ENCODE assay signal across 20 cellular contexts in genomic region chr18:23355206-23355605, GRCh38.
DNase-seq lines count a peak whose midpoint lies in the region; ATAC-seq and TF ChIP-seq lines count a peak whose summit lies in the region.
"Had no signal": no experiment of that assay in that cellular context is flagged by ENCODE, and none has a peak within 500 bp of the region (broad histone marks: within the 10 kb centered on the region; RNA-seq: fewer than 3 reads in every experiment).

No MANE protein-coding gene starts in this region.

- no peak for TF ChIP-seq CTCF in tibial artery (IDR thresholded peaks at IDR 0.05)

- no peak for ATAC-seq in activated naive CD8-positive, alpha-beta T cell treated with anti-CD3 and anti-CD28 coated beads, Interleukin-2, amount 10 ng/mL, durations not matched to agents 7 days and 5 days (ENCODE audit: low read depth)
- no peak for ATAC-seq in GM21367 (IDR thresholded peaks at IDR 0.05; ENCODE audit: unreplicated experiment)
- ATAC-seq: Right ventricle myocardium inferior had no signal

- H3K4me3 Mint-ChIP-seq in activated naive CD8-positive, alpha-beta T cell treated with anti-CD3 and anti-CD28 coated beads, Interleukin-2, amount 10 ng/mL, durations not matched to agents 7 days and 5 days, result no peak overlapping the region
- no peak overlapping the region for H3K4me3 Mint-ChIP-seq in activated naive CD8-positive, alpha-beta T cell treated with anti-CD3 and anti-CD28 coated beads for 36 hours
- H3K4me3 Mint-ChIP-seq: CD4-positive, alpha-beta memory T cell had no signal

- peaks cover 24% of the 10 kb centered on the region for H3K4me1 Mint-ChIP-seq in activated naive CD8-positive, alpha-beta T cell treated with anti-CD3 and anti-CD28 coated beads, Interleukin-2, amount 10 ng/mL, durations not matched to agents 7 days and 5 days
- H3K4me1 Mint-ChIP-seq in activated naive CD8-positive, alpha-beta T cell treated with anti-CD3 and anti-CD28 coated beads for 36 hours, result peaks cover 14% of the 10 kb centered on the region

- DNase-seq in activated naive CD8-positive, alpha-beta T cell treated with anti-CD3 and anti-CD28 coated beads, Interleukin-2, amount 10 ng/mL, durations not matched to agents 7 days and 5 days, result no peak
- no peak for DNase-seq in activated naive CD8-positive, alpha-beta T cell treated with anti-CD3 and anti-CD28 coated beads for 36 hours
- DNase-seq in dermis microvascular lymphatic vessel endothelial cell (ENCODE audit: low read depth in 2 of 2), result peak; percentile 24 to 63
- DNase-seq in nucleus accumbens (lab: John Stamatoyannopoulos, UW), result peak in 36 of 56 donors; percentile 1 to 77 (median 35)
- DNase-seq in tibial artery, result peak; percentile 44 to 74
- DNase-seq in NOMO-1 treated with DMSO at 0.1 percent for 48 hours (lab: John Stamatoyannopoulos, UW; ENCODE audit: unreplicated experiment), result no peak
- no peak for DNase-seq in hepatic stellate cell (ENCODE audit: low spot score)
- DNase-seq: CD4-positive, alpha-beta memory T cell; DMS79; MV-4-11; NCI-H1417 treated with DMSO at 0.1 percent for 48 hours; NCI-H2029; NCI-H510A; NCI-H82; Peyer's patch had no signal

- intact Hi-C loops in tibial artery (cut with DNase I; ENCODE audit: low total_unique reads), result loop anchor here (5.0 to 10.0 kb wide), 2 partner anchors 120 to 223 kb away; no protein-coding TSS in a partner anchor

- no peaks in the 10 kb centered on the region for H3K27me3 Mint-ChIP-seq in activated naive CD8-positive, alpha-beta T cell treated with anti-CD3 and anti-CD28 coated beads, Interleukin-2, amount 10 ng/mL, durations not matched to agents 7 days and 5 days
- H3K27me3 Mint-ChIP-seq in activated naive CD8-positive, alpha-beta T cell treated with anti-CD3 and anti-CD28 coated beads for 36 hours, result no peaks in the 10 kb centered on the region
- H3K27me3 Mint-ChIP-seq: CD4-positive, alpha-beta memory T cell had no signal

- H3K9me3 ChIP-seq in tibial artery, result no peaks in the 10 kb centered on the region
- H3K9me3 ChIP-seq: HAP-1, Peyer's patch had no signal

- H3K9me3 Mint-ChIP-seq in activated naive CD8-positive, alpha-beta T cell treated with anti-CD3 and anti-CD28 coated beads, Interleukin-2, amount 10 ng/mL, durations not matched to agents 7 days and 5 days, result peaks cover 8% of the 10 kb centered on the region
- H3K9me3 Mint-ChIP-seq in activated naive CD8-positive, alpha-beta T cell treated with anti-CD3 and anti-CD28 coated beads for 36 hours, result peaks cover 1% of the 10 kb centered on the region

- peaks cover 0 to 49% (median 35%) of the 10 kb centered on the region in 4 donors for H3K4me1 ChIP-seq in tibial artery
- H3K4me1 ChIP-seq: HAP-1 had no signal

- H3K36me3 Mint-ChIP-seq in activated naive CD8-positive, alpha-beta T cell treated with anti-CD3 and anti-CD28 coated beads, Interleukin-2, amount 10 ng/mL, durations not matched to agents 7 days and 5 days, result peaks cover 35% of the 10 kb centered on the region
- H3K36me3 Mint-ChIP-seq in activated naive CD8-positive, alpha-beta T cell treated with anti-CD3 and anti-CD28 coated beads for 36 hours, result peaks cover 42% of the 10 kb centered on the region

- no peak overlapping the region for H3K4me3 ChIP-seq in tibial artery
- H3K4me3 ChIP-seq: HAP-1, K562, Peyer's patch had no signal

- POLR2A ChIA-PET in activated naive CD8-positive, alpha-beta T cell treated with anti-CD3 and anti-CD28 coated beads, Interleukin-2, amount 10 ng/mL, durations not matched to agents 7 days and 5 days (lab: Charles Lee), result no interaction called here

- peak overlapping the region; percentile 72 to 78 for H3K27ac ChIP-seq in tibial artery
- H3K27ac ChIP-seq: 22Rv1, Peyer's patch had no signal

- H3K36me3 ChIP-seq in tibial artery, result no peaks in the 10 kb centered on the region
- H3K36me3 ChIP-seq: HAP-1, Peyer's patch had no signal

- peak overlapping the region; percentile 26 for H3K27ac Mint-ChIP-seq in activated naive CD8-positive, alpha-beta T cell treated with anti-CD3 and anti-CD28 coated beads, Interleukin-2, amount 10 ng/mL, durations not matched to agents 7 days and 5 days
- H3K27ac Mint-ChIP-seq in activated naive CD8-positive, alpha-beta T cell treated with anti-CD3 and anti-CD28 coated beads for 36 hours, result no peak overlapping the region
- H3K27ac Mint-ChIP-seq: CD4-positive, alpha-beta memory T cell had no signal

- no peaks in the 10 kb centered on the region for H3K27me3 ChIP-seq in tibial artery
- H3K27me3 ChIP-seq: Peyer's patch had no signal

Comparison
In these comparisons a context has a peak if more than half of its experiments do, and no peak if none do; other contexts are left out.
1. DNase-seq: peak in dermis microvascular lymphatic vessel endothelial cell (2 of 2), nucleus accumbens (36 of 56) and tibial artery (2 of 2); none in activated naive CD8-positive, alpha-beta T cell treated with anti-CD3 and anti-CD28 coated beads, Interleukin-2, amount 10 ng/mL, durations not matched to agents 7 days and 5 days (single experiment), activated naive CD8-positive, alpha-beta T cell treated with anti-CD3 and anti-CD28 coated beads for 36 hours (single experiment), NOMO-1 treated with DMSO at 0.1 percent for 48 hours (single experiment) and hepatic stellate cell (single experiment).